In genomic region chr17:45287526-45288264, GRCh38 we compare ENCODE assay signal across 11 cellular contexts. TPM values are rescaled to one million over a fixed set of nuclear protein-coding genes. Genes with fewer than 3 reads are reported as not detected.
A peak's percentile ranks its signal among the peaks of the same experiment; 100 is the strongest.
DNase-seq lines count a peak whose midpoint lies in the region; ATAC-seq and TF ChIP-seq lines count a peak whose summit lies in the region.
"Had no signal": no experiment of that assay in that cellular context is flagged by ENCODE, and none has a peak within 500 bp of the region (broad histone marks: within the 10 kb centered on the region; RNA-seq: fewer than 3 reads in every experiment).

No MANE protein-coding gene starts in this region.

- H3K27ac ChIP-seq in breast epithelium (peak overlapping the region; percentile 20 to 81), mammary epithelial cell (ENCODE audit: insufficient read depth, low read depth, low read length) (no peak overlapping the region), Panc1 (ENCODE audit: low read length) (peak overlapping the region; percentile 93), right atrium auricular region (peak overlapping the region; percentile 90 to 93)

- peaks cover 55% of the 10 kb centered on the region for H3K79me2 ChIP-seq in mammary epithelial cell (ENCODE audit: insufficient read depth, low read length)

- H3K36me3 ChIP-seq in breast epithelium (no peaks in the 10 kb centered on the region), mammary epithelial cell (ENCODE audit: insufficient read depth, low read length) (peaks cover 46% of the 10 kb centered on the region), Panc1 (ENCODE audit: control insufficient read depth, insufficient read depth, low read length) (peaks cover 13% of the 10 kb centered on the region), right atrium auricular region (peaks cover 67% of the 10 kb centered on the region)

- no peak for DNase-seq in breast epithelium (ENCODE audit: low spot score in 2 of 2)
- DNase-seq in mammary epithelial cell: no peak
- no peak for DNase-seq in Panc1 (ENCODE audit: low read depth, low spot score)
- no peak for DNase-seq in right atrium auricular region (ENCODE audit: low spot score)
- no peak for DNase-seq in islet precursor cell
- no peak for DNase-seq in ureter (ENCODE audit: low spot score)
- DNase-seq in GM19238 (ENCODE audit: insufficient read length, low spot score): no peak
- DNase-seq: activated CD8-positive, alpha-beta memory T cell treated with anti-CD3 and anti-CD28 coated beads for 24 hours; NCI-H2227 treated with DMSO at 0.1 percent for 48 hours; upper lobe of left lung had no signal

- H3K9me3 ChIP-seq in breast epithelium (no peaks in the 10 kb centered on the region), mammary epithelial cell (replicated peaks; ENCODE audit: insufficient read depth, low read length) (no peaks in the 10 kb centered on the region), Panc1 (ENCODE audit: control insufficient read depth, insufficient read depth, low read depth, low read length) (no peaks in the 10 kb centered on the region), right atrium auricular region (no peaks in the 10 kb centered on the region)
- H3K9me3 ChIP-seq: upper lobe of left lung had no signal

- BruUV-seq in mammary epithelial cell (replicated peaks; lab: Mats Ljungman, UMichigan) (no TSS peak), Panc1 (replicated peaks; lab: Mats Ljungman, UMichigan) (no TSS peak)

- no peak overlapping the region for H3K4me2 ChIP-seq in mammary epithelial cell (ENCODE audit: insufficient read depth, low read depth, low read length)

- CTCF ChIA-PET in mammary epithelial cell (lab: Charles Lee; ENCODE audit: low non-redundant PET): interaction anchor here (0.6 to 0.7 kb wide), 2 partner anchors 29 to 87 kb away, joined by 3 to 5 read pairs; partner anchors contain the start of gene MAP3K14
- CTCF ChIA-PET in Panc1 (lab: Charles Lee): no interaction called here

- H3K27me3 ChIP-seq in breast epithelium: no peaks in the 10 kb centered on the region
- no peaks in the 10 kb centered on the region for H3K27me3 ChIP-seq in mammary epithelial cell (ENCODE audit: insufficient read depth, low read length)
- no peaks in the 10 kb centered on the region for H3K27me3 ChIP-seq in Panc1 (ENCODE audit: control insufficient read depth, insufficient read depth, low read length)
- H3K27me3 ChIP-seq in right atrium auricular region: no peaks in the 10 kb centered on the region
- H3K27me3 ChIP-seq: upper lobe of left lung had no signal

- H3K4me1 ChIP-seq in breast epithelium (peaks cover 6 to 36% of the 10 kb centered on the region in 2 donors), mammary epithelial cell (ENCODE audit: insufficient read depth, low read length) (peaks cover 19% of the 10 kb centered on the region), Panc1 (ENCODE audit: control insufficient read depth, insufficient read depth, low read length) (peaks cover 59% of the 10 kb centered on the region), right atrium auricular region (peaks cover 0 to 79% of the 10 kb centered on the region in 2 donors)

- ATAC-seq in Panc1: no peak
- ATAC-seq in HG03460 (IDR thresholded peaks at IDR 0.05; ENCODE audit: unreplicated experiment): no peak

- H2AFZ ChIP-seq in mammary epithelial cell (ENCODE audit: low read depth, low read length): no peak overlapping the region

- in situ Hi-C loops in mammary epithelial cell (cut with MboI; ENCODE audit: low sequenced_read_pairs in 2 of 2): no loop called here
- in situ Hi-C loops in Panc1 (cut with HindIII; ENCODE audit: low pct_unique_long_range_greater_than_20kb, low sequenced_read_pairs): no loop called here

- TF ChIP-seq POLR2A in breast epithelium (IDR thresholded peaks at IDR 0.05): no peak

- H3K4me3 ChIP-seq in breast epithelium (no peak overlapping the region), mammary epithelial cell (replicated peaks in 1 of 3; ENCODE audit: insufficient read depth in 1 of 3, low read depth in 2 of 3, low read length in 3 of 3) (no peak overlapping the region), Panc1 (ENCODE audit: low read depth in 2 of 2, low read length in 2 of 2) (no peak overlapping the region), right atrium auricular region (no peak overlapping the region)
- H3K4me3 ChIP-seq: upper lobe of left lung had no signal

- dilution Hi-C loops in mammary epithelial cell (cut with HindIII; ENCODE audit: low sequenced_read_pairs): loop anchor here (10.0 kb wide), 1 partner anchor 163 kb away; no protein-coding TSS in a partner anchor

- H3K9ac ChIP-seq in mammary epithelial cell (ENCODE audit: insufficient read depth, low read length): no peak overlapping the region

- 77% methylated on average over 7 of the region's 7 CpGs for WGBS in mammary epithelial cell (ENCODE audit: low coverage, missing lambda C conversion rate)

- intact Hi-C loops in breast epithelium (cut with DNase I; ENCODE audit: low total_unique reads): no loop called here
- intact Hi-C loops in mammary epithelial cell (cut with micrococcal nuclease): no loop called here
- intact Hi-C loops in Panc1 (cut with micrococcal nuclease; ENCODE audit: unreplicated experiment): no loop called here

- TF ChIP-seq CTCF in breast epithelium (IDR thresholded peaks at IDR 0.05) (no peak), mammary epithelial cell (conservative IDR thresholded peaks at IDR 0.05 in 1 of 2, IDR thresholded peaks at IDR 0.05 in 1 of 2; ENCODE audit: extremely low read depth in 1 of 2, insufficient read depth in 1 of 2, low read depth in 1 of 2, low read length in 2 of 2) (no peak), Panc1 (IDR thresholded peaks at IDR 0.05) (no peak), right atrium auricular region (IDR thresholded peaks at IDR 0.05) (no peak)

- no peaks in the 10 kb centered on the region for H4K20me1 ChIP-seq in mammary epithelial cell (ENCODE audit: insufficient read depth, low read length)

- POLR2A ChIA-PET in Panc1 (lab: Charles Lee): no interaction called here

RNA-seq across cellular contexts. Expression of gene SPATA32, which starts 25.8 kb away (rescaled TPM):
- total RNA-seq in breast epithelium (under 1 TPM in 1 of 3 donors, not detected in 2; 0.44 TPM), mammary epithelial cell (under 1 TPM in 1 of 2 donors, not detected in 1; 0.21 TPM), Panc1 (2021; ENCODE audit: unreplicated experiment) (0.26 TPM), right atrium auricular region (not detected), ureter (not detected)
- polyA plus RNA-seq in mammary epithelial cell: not detected
- not detected for polyA minus RNA-seq in mammary epithelial cell
- 0.17 TPM for polyA plus RNA-seq in Panc1 (2012; ENCODE audit: insufficient read length)

RNA-seq across cellular contexts. Expression of gene MAP3K14, which starts 29.1 kb away (rescaled TPM):
- total RNA-seq in breast epithelium (10 to 100 TPM in 1 of 3 donors, 1 to 10 TPM in 2; 4.3 to 12.3 (median 6.9) TPM), mammary epithelial cell (10 to 100 TPM in 1 of 2 donors, 1 to 10 TPM in 1; 5.2 to 11.6 TPM), Panc1 (2021; ENCODE audit: unreplicated experiment) (80.8 TPM), right atrium auricular region (10 to 100 TPM in 1 of 2 donors, 1 to 10 TPM in 1; 8.2 to 10.6 TPM), ureter (18.7 TPM)
- polyA plus RNA-seq in mammary epithelial cell: 9.3 TPM
- polyA minus RNA-seq in mammary epithelial cell: 9.1 TPM
- 60.3 TPM for polyA plus RNA-seq in Panc1 (2012; ENCODE audit: insufficient read length)
